Comparison of ENCODE assay signal across 1 cellular context in genomic region chr14:34722723-34723545, GRCh38.
A peak's percentile ranks its signal among the peaks of the same experiment; 100 is the strongest.
TF ChIP-seq lines count a peak whose summit lies in the region.

No MANE protein-coding gene starts in this region.

TF ChIP-seq in HepG2, 621 proteins besides CTCF, POLR2A, EP300 and RAD21 (continued from another document and continues in another):
- peak; percentile 93; the same call in 1 of the 2 replicates for TF ChIP-seq ZNF44 (CRISPR knock-in tag; IDR thresholded peaks at IDR 0.05)
- TF ChIP-seq ZNF781 (CRISPR knock-in tag; IDR thresholded peaks at IDR 0.05; ENCODE audit: borderline replicate concordance, not compliant biosample characterization), result peak; percentile 81
- TF ChIP-seq ZNF143 (CRISPR knock-in tag; IDR thresholded peaks at IDR 0.05), result no peak
- 0 out of 2 replicates have a peak, but pooled peaks have one; percentile 45 for TF ChIP-seq KDM2A (CRISPR knock-in tag; IDR thresholded peaks at IDR 0.05; ENCODE audit: borderline replicate concordance, low read depth)
- TF ChIP-seq, protein P1, sequence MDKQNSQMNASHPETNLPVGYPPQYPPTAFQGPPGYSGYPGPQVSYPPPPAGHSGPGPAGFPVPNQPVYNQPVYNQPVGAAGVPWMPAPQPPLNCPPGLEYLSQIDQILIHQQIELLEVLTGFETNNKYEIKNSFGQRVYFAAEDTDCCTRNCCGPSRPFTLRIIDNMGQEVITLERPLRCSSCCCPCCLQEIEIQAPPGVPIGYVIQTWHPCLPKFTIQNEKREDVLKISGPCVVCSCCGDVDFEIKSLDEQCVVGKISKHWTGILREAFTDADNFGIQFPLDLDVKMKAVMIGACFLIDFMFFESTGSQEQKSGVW (CRISPR knock-in tag; IDR thresholded peaks at IDR 0.05; ENCODE audit: borderline replicate concordance), result no peak
- TF ChIP-seq CREB1 (IDR thresholded peaks at IDR 0.05), result no peak
- no peak for TF ChIP-seq CREB1 (CRISPR knock-in tag; IDR thresholded peaks at IDR 0.05)
- TF ChIP-seq, protein P2, sequence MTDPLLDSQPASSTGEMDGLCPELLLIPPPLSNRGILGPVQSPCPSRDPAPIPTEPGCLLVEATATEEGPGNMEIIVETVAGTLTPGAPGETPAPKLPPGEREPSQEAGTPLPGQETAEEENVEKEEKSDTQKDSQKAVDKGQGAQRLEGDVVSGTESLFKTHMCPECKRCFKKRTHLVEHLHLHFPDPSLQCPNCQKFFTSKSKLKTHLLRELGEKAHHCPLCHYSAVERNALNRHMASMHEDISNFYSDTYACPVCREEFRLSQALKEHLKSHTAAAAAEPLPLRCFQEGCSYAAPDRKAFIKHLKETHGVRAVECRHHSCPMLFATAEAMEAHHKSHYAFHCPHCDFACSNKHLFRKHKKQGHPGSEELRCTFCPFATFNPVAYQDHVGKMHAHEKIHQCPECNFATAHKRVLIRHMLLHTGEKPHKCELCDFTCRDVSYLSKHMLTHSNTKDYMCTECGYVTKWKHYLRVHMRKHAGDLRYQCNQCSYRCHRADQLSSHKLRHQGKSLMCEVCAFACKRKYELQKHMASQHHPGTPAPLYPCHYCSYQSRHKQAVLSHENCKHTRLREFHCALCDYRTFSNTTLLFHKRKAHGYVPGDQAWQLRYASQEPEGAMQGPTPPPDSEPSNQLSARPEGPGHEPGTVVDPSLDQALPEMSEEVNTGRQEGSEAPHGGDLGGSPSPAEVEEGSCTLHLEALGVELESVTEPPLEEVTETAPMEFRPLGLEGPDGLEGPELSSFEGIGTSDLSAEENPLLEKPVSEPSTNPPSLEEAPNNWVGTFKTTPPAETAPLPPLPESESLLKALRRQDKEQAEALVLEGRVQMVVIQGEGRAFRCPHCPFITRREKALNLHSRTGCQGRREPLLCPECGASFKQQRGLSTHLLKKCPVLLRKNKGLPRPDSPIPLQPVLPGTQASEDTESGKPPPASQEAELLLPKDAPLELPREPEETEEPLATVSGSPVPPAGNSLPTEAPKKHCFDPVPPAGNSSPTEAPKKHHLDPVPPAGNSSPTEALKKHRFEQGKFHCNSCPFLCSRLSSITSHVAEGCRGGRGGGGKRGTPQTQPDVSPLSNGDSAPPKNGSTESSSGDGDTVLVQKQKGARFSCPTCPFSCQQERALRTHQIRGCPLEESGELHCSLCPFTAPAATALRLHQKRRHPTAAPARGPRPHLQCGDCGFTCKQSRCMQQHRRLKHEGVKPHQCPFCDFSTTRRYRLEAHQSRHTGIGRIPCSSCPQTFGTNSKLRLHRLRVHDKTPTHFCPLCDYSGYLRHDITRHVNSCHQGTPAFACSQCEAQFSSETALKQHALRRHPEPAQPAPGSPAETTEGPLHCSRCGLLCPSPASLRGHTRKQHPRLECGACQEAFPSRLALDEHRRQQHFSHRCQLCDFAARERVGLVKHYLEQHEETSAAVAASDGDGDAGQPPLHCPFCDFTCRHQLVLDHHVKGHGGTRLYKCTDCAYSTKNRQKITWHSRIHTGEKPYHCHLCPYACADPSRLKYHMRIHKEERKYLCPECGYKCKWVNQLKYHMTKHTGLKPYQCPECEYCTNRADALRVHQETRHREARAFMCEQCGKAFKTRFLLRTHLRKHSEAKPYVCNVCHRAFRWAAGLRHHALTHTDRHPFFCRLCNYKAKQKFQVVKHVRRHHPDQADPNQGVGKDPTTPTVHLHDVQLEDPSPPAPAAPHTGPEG (CRISPR knock-in tag; IDR thresholded peaks at IDR 0.05), result peak; percentile 61; the same call in 1 of the 2 replicates
- TF ChIP-seq EZH2 (conservative IDR thresholded peaks at IDR 0.05; ENCODE audit: low read depth, low read length), result no peak
- no peak for TF ChIP-seq ZNF253 (CRISPR knock-in tag; IDR thresholded peaks at IDR 0.05; ENCODE audit: borderline replicate concordance)
- TF ChIP-seq ZNF761 (CRISPR knock-in tag; conservative IDR thresholded peaks at IDR 0.05), result peak; percentile 54; the same call in 1 of the 2 replicates
- TF ChIP-seq GLMP (CRISPR knock-in tag; IDR thresholded peaks at IDR 0.05; ENCODE audit: borderline replicate concordance), result no peak
- TF ChIP-seq, protein P3, sequence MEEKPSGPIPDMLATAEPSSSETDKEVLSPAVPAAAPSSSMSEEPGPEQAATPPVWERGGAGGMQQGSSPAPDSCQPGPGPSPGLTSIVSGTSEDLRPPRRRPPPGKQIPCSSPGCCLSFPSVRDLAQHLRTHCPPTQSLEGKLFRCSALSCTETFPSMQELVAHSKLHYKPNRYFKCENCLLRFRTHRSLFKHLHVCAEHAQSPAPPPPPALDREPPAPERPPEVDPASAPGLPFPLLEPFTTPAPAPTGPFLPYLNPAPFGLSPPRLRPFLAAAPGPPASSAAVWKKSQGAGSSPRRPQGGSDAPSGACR (CRISPR knock-in tag; IDR thresholded peaks at IDR 0.05), result no peak
- TF ChIP-seq ATAD3A (CRISPR knock-in tag; IDR thresholded peaks at IDR 0.05), result no peak
- TF ChIP-seq PCBP2 (optimal IDR thresholded peaks at IDR 0.05; ENCODE audit: low read depth, low read length, poor library complexity, severe bottlenecking), result no peak
- no peak for TF ChIP-seq SUZ12 (IDR thresholded peaks at IDR 0.05; ENCODE audit: low read depth, low read length)
- peak; percentile 34; the same call in 1 of the 2 replicates for TF ChIP-seq ZNF232 (CRISPR knock-in tag; IDR thresholded peaks at IDR 0.05; ENCODE audit: borderline replicate concordance)
- no peak for TF ChIP-seq ZNF816 (CRISPR knock-in tag; IDR thresholded peaks at IDR 0.05; ENCODE audit: borderline replicate concordance)
- TF ChIP-seq ZMYM3 (CRISPR knock-in tag; IDR thresholded peaks at IDR 0.05), result no peak
- no peak for TF ChIP-seq ELK4 (CRISPR knock-in tag; IDR thresholded peaks at IDR 0.05; ENCODE audit: borderline replicate concordance)
- no peak for TF ChIP-seq ZBTB21 (CRISPR knock-in tag; IDR thresholded peaks at IDR 0.05)
- no peak for TF ChIP-seq PRPF4 (IDR thresholded peaks at IDR 0.05; ENCODE audit: low read depth, low read length, poor library complexity, severe bottlenecking)
- TF ChIP-seq ZNF234 (CRISPR knock-in tag; conservative IDR thresholded peaks at IDR 0.05), result no peak
- TF ChIP-seq RERE (CRISPR knock-in tag; IDR thresholded peaks at IDR 0.05; ENCODE audit: low read depth), result no peak
- no peak for TF ChIP-seq NR2C2 (CRISPR knock-in tag; IDR thresholded peaks at IDR 0.05; ENCODE audit: borderline replicate concordance)
- no peak for TF ChIP-seq SRSF4 (IDR thresholded peaks at IDR 0.05; ENCODE audit: low read depth, low read length, poor library complexity, severe bottlenecking)
- TF ChIP-seq ZFP37 (CRISPR knock-in tag; IDR thresholded peaks at IDR 0.05; ENCODE audit: borderline replicate concordance), result no peak
- TF ChIP-seq CBX5 (CRISPR knock-in tag; IDR thresholded peaks at IDR 0.05; ENCODE audit: borderline replicate concordance), result peak; percentile 66
- TF ChIP-seq ZNF710 (CRISPR knock-in tag; IDR thresholded peaks at IDR 0.05; ENCODE audit: borderline replicate concordance), result no peak
- TF ChIP-seq MTA3 (CRISPR knock-in tag; IDR thresholded peaks at IDR 0.05), result no peak
- no peak for TF ChIP-seq HNRNPUL1 (IDR thresholded peaks at IDR 0.05; ENCODE audit: low read depth, low read length)
- TF ChIP-seq ZKSCAN5 (CRISPR knock-in tag; IDR thresholded peaks at IDR 0.05), result no peak
